In genomic region chr12:7961395-7962188, GRCh38 we compare ENCODE assay signal across 8 cellular contexts. TPM values are rescaled to one million over a fixed set of nuclear protein-coding genes. Genes with fewer than 3 reads are reported as not detected.
DNase-seq lines count a peak whose midpoint lies in the region; TF ChIP-seq lines count a peak whose summit lies in the region.

No MANE protein-coding gene starts in this region.

- peaks cover 0 to under 1% (median 0%) of the 10 kb centered on the region in 7 donors for H3K9me3 Mint-ChIP-seq in CD14-positive monocyte

- H3K4me3 ChIP-seq in HUES64 (ENCODE audit: low read length), result peak overlapping the region; percentile 64
- H3K4me3 ChIP-seq in choroid plexus epithelial cell (ENCODE audit: low read depth, low read length), result peak overlapping the region; percentile 69
- peak overlapping the region; percentile 77 for H3K4me3 ChIP-seq in neural cell (ENCODE audit: low read length)

- intact Hi-C loops in CD14-positive monocyte (cut with micrococcal nuclease), result loop anchor here (2.0 to 5.0 kb wide), 4 partner anchors 25 to 36 kb away; partner anchors contain the start of gene SLC2A3 (in 1 of the 2)

- peak overlapping the region; percentile 55; the same call in 1 of the 2 replicates for H3K27ac ChIP-seq in HUES64 (ENCODE audit: low read depth, low read length)
- H3K27ac ChIP-seq in neural cell (ENCODE audit: low read length), result peak overlapping the region; percentile 99

- H3K27me3 ChIP-seq in HUES64 (ENCODE audit: insufficient read depth, low read length) (no peaks in the 10 kb centered on the region), neural cell (ENCODE audit: insufficient read depth, low read depth, low read length) (no peaks in the 10 kb centered on the region)

- DNase-seq in CD14-positive monocyte (ENCODE audit: low spot score), result no peak
- no peak for DNase-seq in choroid plexus epithelial cell (ENCODE audit: low read depth)
- no peak for DNase-seq in cerebellar nuclear complex (lab: John Stamatoyannopoulos, UW)
- no peak for DNase-seq in middle frontal gyrus (ENCODE audit: extremely low spot score, low spot score)
- no peak for DNase-seq in stimulated activated CD8-positive, alpha-beta memory T cell treated with anti-CD3 and anti-CD28 coated beads, Interleukin-4, amount 100 ng/mL, for 48 hours
- DNase-seq in HK-2 (ENCODE audit: unreplicated experiment), result no peak

- H3K36me3 ChIP-seq in HUES64 (ENCODE audit: insufficient read depth, low read length), result peaks cover 7% of the 10 kb centered on the region; the same call in 1 of the 2 replicates
- no peaks in the 10 kb centered on the region for H3K36me3 ChIP-seq in neural cell (ENCODE audit: insufficient read depth, low read length)

- TF ChIP-seq CTCF in CD14-positive monocyte (IDR thresholded peaks at IDR 0.05) (no peak), choroid plexus epithelial cell (conservative IDR thresholded peaks at IDR 0.05; ENCODE audit: low read depth, low read length) (no peak), neural cell (IDR thresholded peaks at IDR 0.05; ENCODE audit: poor library complexity, severe bottlenecking) (no peak)

- H3K9ac ChIP-seq in HUES64 (ENCODE audit: low read depth, low read length) (no peak overlapping the region), neural cell (ENCODE audit: low read length) (peak overlapping the region; percentile 93)

- TF ChIP-seq EP300 in neural cell (conservative IDR thresholded peaks at IDR 0.05; ENCODE audit: poor library complexity, severe bottlenecking), result no peak

- H3K4me1 Mint-ChIP-seq in CD14-positive monocyte, result peaks cover 53% of the 10 kb centered on the region

- H2AFZ ChIP-seq in neural cell (ENCODE audit: low read depth, low read length), result no peak overlapping the region

- H3K9me2 ChIP-seq in neural cell (ENCODE audit: insufficient read depth, low read length), result no peaks in the 10 kb centered on the region

- H3K79me2 ChIP-seq in neural cell (replicated peaks; ENCODE audit: insufficient read depth, low read length), result no peaks in the 10 kb centered on the region

- no peak for TF ChIP-seq RAD21 in neural cell (conservative IDR thresholded peaks at IDR 0.05)

- peak overlapping the region in 1 of 2 donors; percentile 79 for H3K4me3 Mint-ChIP-seq in CD14-positive monocyte

- H3K4me2 ChIP-seq in neural cell (ENCODE audit: low read length), result peak overlapping the region; percentile 84

- peaks cover 0 to 2% (median 2%) of the 10 kb centered on the region in 3 donors for H3K27me3 Mint-ChIP-seq in CD14-positive monocyte (ENCODE audit: low read depth in 3 of 3)

- H4K20me1 ChIP-seq in neural cell (ENCODE audit: insufficient read depth), result no peaks in the 10 kb centered on the region

- H3K36me3 Mint-ChIP-seq in CD14-positive monocyte, result peaks cover 0 to 2% of the 10 kb centered on the region in 2 donors

- no peaks in the 10 kb centered on the region for H3F3A ChIP-seq in neural cell (ENCODE audit: insufficient read depth, low read length, poor library complexity, severe bottlenecking)

- peaks cover 28% of the 10 kb centered on the region for H3K4me1 ChIP-seq in HUES64 (ENCODE audit: insufficient read depth, low read length)

- 95% methylated on average over 12 of the region's 12 CpGs for WGBS in HUES64

- H3K9me3 ChIP-seq in HUES64 (ENCODE audit: insufficient read depth, low read depth, low read length) (no peaks in the 10 kb centered on the region), neural cell (ENCODE audit: low read length) (no peaks in the 10 kb centered on the region)

- peak overlapping the region; percentile 72 to 99 (median 96) for H3K27ac Mint-ChIP-seq in CD14-positive monocyte

TF ChIP-seq in neural cell, 6 proteins besides CTCF, POLR2A, EP300 and RAD21:
- no peak for TF ChIP-seq POLR2AphosphoS5 (IDR thresholded peaks at IDR 0.05)
- no peak for TF ChIP-seq REST (IDR thresholded peaks at IDR 0.05; ENCODE audit: borderline replicate concordance)
- TF ChIP-seq SMC3 (conservative IDR thresholded peaks at IDR 0.05; ENCODE audit: poor library complexity), result no peak
- TF ChIP-seq EZH2 (IDR thresholded peaks at IDR 0.05; ENCODE audit: borderline replicate concordance, insufficient read depth, low read length, poor library complexity, severe bottlenecking), result no peak
- no peak for TF ChIP-seq MXI1 (conservative IDR thresholded peaks at IDR 0.05; ENCODE audit: poor library complexity, severe bottlenecking)
- no peak for TF ChIP-seq TAF1 (IDR thresholded peaks at IDR 0.05; ENCODE audit: low read depth)

RNA-seq across cellular contexts. Expression of gene SLC2A3, which starts 25.6 kb away (rescaled TPM):
- 100 to 1,000 TPM; 128 to 179 TPM for polyA plus RNA-seq in CD14-positive monocyte
- 433 TPM for polyA plus RNA-seq in HUES64 (2013, experiment 1 of 2)
- polyA plus RNA-seq in HUES64 (2013, experiment 2 of 2), result 526 TPM
- 27.2 and 31.6 TPM in 2 replicates for polyA plus RNA-seq in neural cell
- polyA minus RNA-seq in neural cell, result 51.4 and 58.8 TPM in 2 replicates
